8 cellular contexts compared by ENCODE assay signal in the genomic region with DNA sequence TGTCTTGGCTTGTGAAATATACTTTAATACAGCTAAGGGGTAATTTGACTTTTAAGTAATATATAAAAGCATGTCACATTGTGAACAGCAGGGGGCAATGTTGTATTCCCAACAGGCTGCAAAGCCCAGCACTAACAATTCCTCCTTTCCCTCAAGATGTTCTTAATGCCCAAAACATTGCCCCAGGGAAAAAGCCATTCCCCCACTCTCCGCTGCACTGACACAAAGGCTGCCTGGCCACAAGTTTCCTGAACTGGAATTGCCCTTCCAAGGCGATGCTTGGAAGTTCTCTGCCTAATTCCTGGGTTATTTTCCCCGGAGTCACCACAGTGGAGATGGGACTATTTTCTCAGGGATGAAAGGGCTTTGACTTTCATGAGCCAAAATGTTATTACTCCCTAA. TPM values are rescaled to one million over a fixed set of nuclear protein-coding genes. Genes with fewer than 3 reads are reported as not detected.
DNase-seq lines count a peak whose midpoint lies in the region; ATAC-seq, FAIRE-seq and TF ChIP-seq lines count a peak whose summit lies in the region.

No MANE protein-coding gene starts in this region.

- H3K4me1 ChIP-seq in parathyroid adenoma, result no peaks in the 10 kb centered on the region

- H2AFZ ChIP-seq in parathyroid adenoma, result no peak overlapping the region

- H3K9ac ChIP-seq in parathyroid adenoma, result no peak overlapping the region

- H3K27me3 ChIP-seq in parathyroid adenoma (ENCODE audit: control insufficient read depth, insufficient read depth, low read length), result no peaks in the 10 kb centered on the region

- H3K27ac ChIP-seq in parathyroid adenoma, result no peak overlapping the region

- TF ChIP-seq POLR2A in H54 (IDR thresholded peaks at IDR 0.05; ENCODE audit: low read depth, low read length), result no peak

- ATAC-seq in HG03175 (IDR thresholded peaks at IDR 0.05; ENCODE audit: unreplicated experiment) (no peak), GM21423 (IDR thresholded peaks at IDR 0.05; ENCODE audit: unreplicated experiment) (no peak)

- no peak overlapping the region for H3K4me3 ChIP-seq in parathyroid adenoma (ENCODE audit: low read depth, low read length)

- no peaks in the 10 kb centered on the region for H3K36me3 ChIP-seq in parathyroid adenoma (ENCODE audit: control insufficient read depth, insufficient read depth, low read length)

- DNase-seq in COR-L47 (lab: John Stamatoyannopoulos, UW), result peak; percentile 50
- DNase-seq in H54 (ENCODE audit: insufficient read length, low spot score), result no peak
- peak; percentile 47 for DNase-seq in NCI-H345 (lab: John Stamatoyannopoulos, UW)
- peak; percentile 27 for DNase-seq in activated T-cell treated with anti-CD3 and anti-CD28 coated beads, Interleukin-2, amount 50 U/mL, for 1 hour
- DNase-seq in glomerular endothelial cell (ENCODE audit: extremely low read depth, low read depth, low spot score), result peak; percentile 63

- TF ChIP-seq CTCF in parathyroid adenoma (IDR thresholded peaks at IDR 0.05), result peak; percentile 86

- H3K9me3 ChIP-seq in parathyroid adenoma (ENCODE audit: control insufficient read depth, low read length), result no peaks in the 10 kb centered on the region

- peaks cover 4% of the 10 kb centered on the region for H3K79me2 ChIP-seq in parathyroid adenoma

- no peak overlapping the region for H3K4me2 ChIP-seq in parathyroid adenoma (ENCODE audit: low read length)

- peak; percentile 45 for FAIRE-seq in H54 (lab: Jason Lieb, UNC)

RNA-seq across cellular contexts. Expression of a gene that starts 27.2 kb away (rescaled TPM):
- 21.0 and 32.4 TPM in 2 replicates for total RNA-seq in glomerular endothelial cell

RNA-seq across cellular contexts. Expression of a gene that starts 29.3 kb away (rescaled TPM):
- total RNA-seq in glomerular endothelial cell, result 57.6 and 69.0 TPM in 2 replicates
